ENCODE assay signal across 1 cellular context in genomic region chr3:153614131-153614530, GRCh38.
TF ChIP-seq lines count a peak whose summit lies in the region.

No MANE protein-coding gene starts in this region.

TF ChIP-seq in SK-N-SH treated with all-trans-retinoic acid at 6 μM for 48 hours, 23 proteins besides CTCF, POLR2A, EP300 and RAD21 (continued from another document):
- TF ChIP-seq, protein P1, sequence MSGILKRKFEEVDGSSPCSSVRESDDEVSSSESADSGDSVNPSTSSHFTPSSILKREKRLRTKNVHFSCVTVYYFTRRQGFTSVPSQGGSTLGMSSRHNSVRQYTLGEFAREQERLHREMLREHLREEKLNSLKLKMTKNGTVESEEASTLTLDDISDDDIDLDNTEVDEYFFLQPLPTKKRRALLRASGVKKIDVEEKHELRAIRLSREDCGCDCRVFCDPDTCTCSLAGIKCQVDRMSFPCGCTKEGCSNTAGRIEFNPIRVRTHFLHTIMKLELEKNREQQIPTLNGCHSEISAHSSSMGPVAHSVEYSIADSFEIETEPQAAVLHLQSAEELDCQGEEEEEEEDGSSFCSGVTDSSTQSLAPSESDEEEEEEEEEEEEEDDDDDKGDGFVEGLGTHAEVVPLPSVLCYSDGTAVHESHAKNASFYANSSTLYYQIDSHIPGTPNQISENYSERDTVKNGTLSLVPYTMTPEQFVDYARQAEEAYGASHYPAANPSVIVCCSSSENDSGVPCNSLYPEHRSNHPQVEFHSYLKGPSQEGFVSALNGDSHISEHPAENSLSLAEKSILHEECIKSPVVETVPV (CRISPR knock-in tag; IDR thresholded peaks at IDR 0.05): no peak
